ENCODE assay signal across 18 cellular contexts in genomic region chr12:46177020-46177419, GRCh38.
DNase-seq lines count a peak whose midpoint lies in the region; ATAC-seq lines count a peak whose summit lies in the region.
"Had no signal": no experiment of that assay in that cellular context is flagged by ENCODE, and none has a peak within 500 bp of the region (broad histone marks: within the 10 kb centered on the region; RNA-seq: fewer than 3 reads in every experiment).

No MANE protein-coding gene starts in this region.

- H3K36me3 Mint-ChIP-seq in CD4-positive, alpha-beta memory T cell: peaks cover 0 to 6% of the 10 kb centered on the region in 2 donors
- H3K36me3 Mint-ChIP-seq in central memory CD8-positive, alpha-beta T cell (ENCODE audit: insufficient read depth): peaks cover 4% of the 10 kb centered on the region
- H3K36me3 Mint-ChIP-seq in activated T-helper 1 cell treated with anti-CD3 and anti-CD28 coated beads, Interleukin-12 subunit alpha, Interleukin-12 subunit beta, Interleukin-2, Interleukin-4 antibody, amounts not matched to agents 30 ng/mL and 10 ng/mL and 1 ng/mL, durations not matched to agents 14 hours and 24 hours and 36 hours (ENCODE audit: low read depth): peaks cover 12% of the 10 kb centered on the region

- H3K9me3 Mint-ChIP-seq in CD4-positive, alpha-beta memory T cell: peaks cover 0 to 1% (median 0%) of the 10 kb centered on the region in 8 donors
- no peaks in the 10 kb centered on the region for H3K9me3 Mint-ChIP-seq in central memory CD8-positive, alpha-beta T cell
- no peaks in the 10 kb centered on the region for H3K9me3 Mint-ChIP-seq in activated T-helper 1 cell treated with anti-CD3 and anti-CD28 coated beads, Interleukin-12 subunit alpha, Interleukin-12 subunit beta, Interleukin-2, Interleukin-4 antibody, amounts not matched to agents 30 ng/mL and 10 ng/mL and 1 ng/mL, durations not matched to agents 14 hours and 24 hours and 36 hours
- H3K9me3 Mint-ChIP-seq: activated naive CD8-positive, alpha-beta T cell treated with anti-CD3 and anti-CD28 coated beads, Interleukin-2, amount 10 ng/mL, durations not matched to agents 7 days and 5 days; activated T-cell treated with anti-CD3 and anti-CD28 coated beads, Interleukin-2, amount 50 U/mL, for 24 hours had no signal

- POLR2A ChIA-PET in CD4-positive, alpha-beta memory T cell (lab: Charles Lee; ENCODE audit: partially characterized antibody): interaction anchor here (1.1 to 2.1 kb wide), 3 partner anchors 38 to 92 kb away, joined by 3 to 16 read pairs (median 6); partner anchors contain the start of gene SLC38A1

- peak overlapping the region; percentile 58 to 93 (median 85) for H3K27ac Mint-ChIP-seq in CD4-positive, alpha-beta memory T cell
- peak overlapping the region; percentile 53 for H3K27ac Mint-ChIP-seq in central memory CD8-positive, alpha-beta T cell (ENCODE audit: low read depth)
- no peak overlapping the region for H3K27ac Mint-ChIP-seq in activated T-helper 1 cell treated with anti-CD3 and anti-CD28 coated beads, Interleukin-12 subunit alpha, Interleukin-12 subunit beta, Interleukin-2, Interleukin-4 antibody, amounts not matched to agents 30 ng/mL and 10 ng/mL and 1 ng/mL, durations not matched to agents 14 hours and 24 hours and 36 hours
- H3K27ac Mint-ChIP-seq: activated naive CD8-positive, alpha-beta T cell treated with anti-CD3 and anti-CD28 coated beads, Interleukin-2, amount 10 ng/mL, durations not matched to agents 7 days and 5 days; activated T-cell treated with anti-CD3 and anti-CD28 coated beads, Interleukin-2, amount 50 U/mL, for 24 hours had no signal

- CTCF ChIA-PET in CD4-positive, alpha-beta memory T cell (lab: Charles Lee; ENCODE audit: partially characterized antibody): interaction anchor here (0.8 to 1.1 kb wide), 2 partner anchors 52 to 89 kb away, joined by 3 read pairs; no protein-coding TSS in a partner anchor

- H3K36me3 ChIP-seq in CD4-positive, alpha-beta memory T cell (ENCODE audit: insufficient read depth, low read length): no peaks in the 10 kb centered on the region
- H3K36me3 ChIP-seq: tibial nerve had no signal

- H3K4me1 ChIP-seq in CD4-positive, alpha-beta memory T cell (ENCODE audit: insufficient read depth, low read length): peaks cover 37% of the 10 kb centered on the region
- H3K4me1 ChIP-seq: tibial nerve had no signal

- H3K4me1 Mint-ChIP-seq in CD4-positive, alpha-beta memory T cell: peaks cover 40 to 63% (median 45%) of the 10 kb centered on the region in 4 donors
- H3K4me1 Mint-ChIP-seq in central memory CD8-positive, alpha-beta T cell: peaks cover 47% of the 10 kb centered on the region
- H3K4me1 Mint-ChIP-seq in activated T-helper 1 cell treated with anti-CD3 and anti-CD28 coated beads, Interleukin-12 subunit alpha, Interleukin-12 subunit beta, Interleukin-2, Interleukin-4 antibody, amounts not matched to agents 30 ng/mL and 10 ng/mL and 1 ng/mL, durations not matched to agents 14 hours and 24 hours and 36 hours (ENCODE audit: low read depth): peaks cover 39% of the 10 kb centered on the region

- intact Hi-C loops in CD4-positive, alpha-beta memory T cell (cut with micrococcal nuclease): no loop called here
- intact Hi-C loops in activated T-helper 1 cell treated with anti-CD3 and anti-CD28 coated beads, Interleukin-12 subunit alpha, Interleukin-12 subunit beta, Interleukin-2, Interleukin-4 antibody, amounts not matched to agents 30 ng/mL and 10 ng/mL and 1 ng/mL, durations not matched to agents 14 hours and 24 hours and 36 hours (cut with micrococcal nuclease): no loop called here

- no peaks in the 10 kb centered on the region for H3K27me3 ChIP-seq in CD4-positive, alpha-beta memory T cell (ENCODE audit: insufficient read depth, low read length)
- H3K27me3 ChIP-seq: tibial nerve had no signal

- H3K9me3 ChIP-seq in CD4-positive, alpha-beta memory T cell (ENCODE audit: control insufficient read depth in 1 of 2, low read length in 2 of 2): no peaks in the 10 kb centered on the region
- H3K9me3 ChIP-seq: tibial nerve had no signal

- no peak overlapping the region for H3K4me3 Mint-ChIP-seq in CD4-positive, alpha-beta memory T cell
- no peak overlapping the region for H3K4me3 Mint-ChIP-seq in central memory CD8-positive, alpha-beta T cell
- H3K4me3 Mint-ChIP-seq in activated T-helper 1 cell treated with anti-CD3 and anti-CD28 coated beads, Interleukin-12 subunit alpha, Interleukin-12 subunit beta, Interleukin-2, Interleukin-4 antibody, amounts not matched to agents 30 ng/mL and 10 ng/mL and 1 ng/mL, durations not matched to agents 14 hours and 24 hours and 36 hours: no peak overlapping the region
- H3K4me3 Mint-ChIP-seq: activated T-cell treated with anti-CD3 and anti-CD28 coated beads, Interleukin-2, amount 50 U/mL, for 24 hours had no signal

- ATAC-seq in GM21717 (IDR thresholded peaks at IDR 0.05; ENCODE audit: unreplicated experiment) (peak; percentile 28), GM21723 (IDR thresholded peaks at IDR 0.05; ENCODE audit: unreplicated experiment) (no peak)
- ATAC-seq in central memory CD8-positive, alpha-beta T cell (replicated peaks; ENCODE audit: extremely low read depth, poor library complexity, severe bottlenecking): no peak
- ATAC-seq: esophagus mucosa had no signal

- no peak overlapping the region for H3K4me3 ChIP-seq in CD4-positive, alpha-beta memory T cell (ENCODE audit: low read length in 2 of 2)
- H3K4me3 ChIP-seq: tibial nerve had no signal

- H3K27me3 Mint-ChIP-seq in CD4-positive, alpha-beta memory T cell: no peaks in the 10 kb centered on the region
- H3K27me3 Mint-ChIP-seq in central memory CD8-positive, alpha-beta T cell: no peaks in the 10 kb centered on the region
- H3K27me3 Mint-ChIP-seq in activated T-helper 1 cell treated with anti-CD3 and anti-CD28 coated beads, Interleukin-12 subunit alpha, Interleukin-12 subunit beta, Interleukin-2, Interleukin-4 antibody, amounts not matched to agents 30 ng/mL and 10 ng/mL and 1 ng/mL, durations not matched to agents 14 hours and 24 hours and 36 hours (ENCODE audit: insufficient read depth): no peaks in the 10 kb centered on the region
- H3K27me3 Mint-ChIP-seq: activated naive CD8-positive, alpha-beta T cell treated with anti-CD3 and anti-CD28 coated beads, Interleukin-2, amount 10 ng/mL, durations not matched to agents 7 days and 5 days; activated T-cell treated with anti-CD3 and anti-CD28 coated beads, Interleukin-2, amount 50 U/mL, for 24 hours had no signal

- H3K27ac ChIP-seq in CD4-positive, alpha-beta memory T cell (ENCODE audit: low read depth, low read length): peak overlapping the region; percentile 12
- H3K27ac ChIP-seq: KMS-11, tibial nerve had no signal

- no peak for DNase-seq in CD4-positive, alpha-beta memory T cell
- peak; percentile 55 for DNase-seq in NOMO-1 treated with dmso at 0.1 percent for 144 hours (lab: John Stamatoyannopoulos, UW; ENCODE audit: unreplicated experiment)
- DNase-seq in central memory CD8-positive, alpha-beta T cell (ENCODE audit: low spot score in 2 of 2): no peak
- DNase-seq in activated T-helper 1 cell treated with anti-CD3 and anti-CD28 coated beads, Interleukin-12 subunit alpha, Interleukin-12 subunit beta, Interleukin-2, Interleukin-4 antibody, amounts not matched to agents 30 ng/mL and 10 ng/mL and 1 ng/mL, durations not matched to agents 14 hours and 24 hours and 36 hours (ENCODE audit: low spot score): no peak
- no peak for DNase-seq in epidermal melanocyte (ENCODE audit: insufficient read length, low spot score)
- no peak for DNase-seq in activated T-cell treated with anti-CD3 and anti-CD28 coated beads, Interleukin-2, amount 50 U/mL, for 48 hours
- DNase-seq: activated CD4-positive, alpha-beta T cell treated with anti-CD3 and anti-CD28 coated beads, Interleukin-2, amount 50 U/mL, for 1 hour; activated naive CD8-positive, alpha-beta T cell treated with anti-CD3 and anti-CD28 coated beads, Interleukin-2, amount 10 ng/mL, durations not matched to agents 7 days and 5 days; activated T-cell treated with anti-CD3 and anti-CD28 coated beads, Interleukin-2, amount 50 U/mL, for 24 hours; DMS 273 treated with DMSO at 0.1 percent for 48 hours; NCI-H1436 treated with DMSO at 0.1 percent for 48 hours; SHP77 treated with DMSO at 0.1 percent for 48 hours; T-helper 9 cell had no signal
